Comparison of ENCODE assay signal across 20 cellular contexts in the genomic region with DNA sequence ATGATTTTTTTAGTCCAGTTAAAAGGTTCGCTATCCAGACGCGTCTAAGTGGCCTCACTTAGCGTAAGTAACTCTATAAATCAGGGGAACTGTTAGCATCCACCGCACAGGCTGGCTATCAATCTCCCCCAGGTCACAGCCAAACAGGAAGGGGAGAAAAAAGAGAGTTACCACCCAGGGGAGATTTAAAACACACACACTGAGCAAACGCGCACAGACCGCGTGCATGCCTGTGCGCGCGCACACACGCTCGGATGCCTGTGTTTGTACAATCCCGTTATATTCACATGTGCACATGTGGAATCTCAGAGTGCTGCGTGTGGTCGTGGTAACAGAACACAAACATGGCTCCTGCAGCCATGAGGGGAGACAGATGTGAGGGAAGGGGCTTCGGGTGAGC.
A peak's percentile ranks its signal among the peaks of the same experiment; 100 is the strongest.
DNase-seq lines count a peak whose midpoint lies in the region; ATAC-seq, FAIRE-seq and TF ChIP-seq lines count a peak whose summit lies in the region.
"Had no signal": no experiment of that assay in that cellular context is flagged by ENCODE, and none has a peak within 500 bp of the region (broad histone marks: within the 10 kb centered on the region; RNA-seq: fewer than 3 reads in every experiment).

No MANE protein-coding gene starts in this region.

- peaks cover 10 to 40% of the 10 kb centered on the region in 2 donors for H3K4me1 Mint-ChIP-seq in stimulated activated naive B cell treated with anti-CD40 and anti-IgM and Interleukin-4, amounts not matched to agents 10 μg/mL and 1 μg/mL and 100 μg/mL, for 72 hours
- H3K4me1 Mint-ChIP-seq: activated CD4-positive, alpha-beta T cell treated with anti-CD3 and anti-CD28 coated beads, Interleukin-2, amount 10 ng/mL, durations not matched to agents 24 days and 14 days; activated naive CD8-positive, alpha-beta T cell treated with anti-CD3 and anti-CD28 coated beads, Interleukin-2, amount 10 ng/mL, durations not matched to agents 7 days and 5 days had no signal

- H3K27ac ChIP-seq in kidney (ENCODE audit: low read depth in 2 of 2, low read length in 2 of 2) = peak overlapping the region; percentile 87 to 91
- H3K27ac ChIP-seq: spleen had no signal

- H3K27ac Mint-ChIP-seq in stimulated activated naive B cell treated with anti-CD40 and anti-IgM and Interleukin-4, amounts not matched to agents 10 μg/mL and 1 μg/mL and 100 μg/mL, for 72 hours = peak overlapping the region; percentile 15
- H3K27ac Mint-ChIP-seq: activated CD4-positive, alpha-beta T cell treated with anti-CD3 and anti-CD28 coated beads, Interleukin-2, amount 10 ng/mL, durations not matched to agents 24 days and 14 days; activated naive CD8-positive, alpha-beta T cell treated with anti-CD3 and anti-CD28 coated beads, Interleukin-2, amount 10 ng/mL, durations not matched to agents 7 days and 5 days; CD4-positive, alpha-beta T cell had no signal

- H3K27me3 Mint-ChIP-seq in stimulated activated naive B cell treated with anti-CD40 and anti-IgM and Interleukin-4, amounts not matched to agents 10 μg/mL and 1 μg/mL and 100 μg/mL, for 72 hours = no peaks in the 10 kb centered on the region
- H3K27me3 Mint-ChIP-seq: activated CD4-positive, alpha-beta T cell treated with anti-CD3 and anti-CD28 coated beads, Interleukin-2, amount 10 ng/mL, durations not matched to agents 24 days and 14 days; activated naive CD8-positive, alpha-beta T cell treated with anti-CD3 and anti-CD28 coated beads, Interleukin-2, amount 10 ng/mL, durations not matched to agents 7 days and 5 days; CD4-positive, alpha-beta T cell had no signal

- no peaks in the 10 kb centered on the region for H3K9me3 Mint-ChIP-seq in stimulated activated naive B cell treated with anti-CD40 and anti-IgM and Interleukin-4, amounts not matched to agents 10 μg/mL and 1 μg/mL and 100 μg/mL, for 72 hours
- H3K9me3 Mint-ChIP-seq: activated CD4-positive, alpha-beta T cell treated with anti-CD3 and anti-CD28 coated beads, Interleukin-2, amount 10 ng/mL, durations not matched to agents 24 days and 14 days; activated naive CD8-positive, alpha-beta T cell treated with anti-CD3 and anti-CD28 coated beads, Interleukin-2, amount 10 ng/mL, durations not matched to agents 7 days and 5 days; CD4-positive, alpha-beta T cell had no signal

- DNase-seq in NCI-H2081 (lab: John Stamatoyannopoulos, UW) = peak; percentile 17 to 27
- no peak for DNase-seq in NCI-H2081 treated with DMSO at 0.1 percent for 48 hours (lab: John Stamatoyannopoulos, UW)
- peak; percentile 69 for DNase-seq in NCI-H748 (lab: John Stamatoyannopoulos, UW; ENCODE audit: unreplicated experiment)
- DNase-seq in kidney = no peak
- no peak for DNase-seq in stimulated activated naive B cell treated with anti-CD40 and anti-IgM and Interleukin-4, amounts not matched to agents 10 μg/mL and 1 μg/mL and 100 μg/mL, for 72 hours
- no peak for DNase-seq in GM20000 (ENCODE audit: low spot score)
- DNase-seq: activated CD4-positive, alpha-beta T cell treated with anti-CD3 and anti-CD28 coated beads, Interleukin-2, amount 10 ng/mL, durations not matched to agents 24 days and 14 days; activated naive CD8-positive, alpha-beta T cell treated with anti-CD3 and anti-CD28 coated beads, Interleukin-2, amount 10 ng/mL, durations not matched to agents 7 days and 5 days; CD4-positive, alpha-beta T cell; foreskin melanocyte; NCI-H1694; NK-92 treated with Interleukin-12 subunit alpha and Interleukin-12 subunit beta, amount 100 ng/mL, for 24 hours; ovary; spleen; stimulated activated naive CD8-positive, alpha-beta T cell treated with anti-CD3 and anti-CD28 coated beads, Interleukin-15, Interleukin-2, amounts not matched to agents 100 U/mL and 50 U/mL, for 24 hours; T-helper 9 cell had no signal

- ATAC-seq in stimulated activated naive B cell treated with anti-CD40 and anti-IgM and Interleukin-4, amounts not matched to agents 10 μg/mL and 1 μg/mL and 100 μg/mL, for 72 hours (replicated peaks) = peak in 1 of 2 donors; percentile 49
- ATAC-seq in HG03159 (IDR thresholded peaks at IDR 0.05; ENCODE audit: unreplicated experiment) = no peak
- ATAC-seq in GM19397 (IDR thresholded peaks at IDR 0.05; ENCODE audit: unreplicated experiment) = no peak
- ATAC-seq: GM12878; stimulated activated naive CD8-positive, alpha-beta T cell treated with anti-CD3 and anti-CD28 coated beads, Interleukin-15, Interleukin-2, amounts not matched to agents 100 U/mL and 50 U/mL, for 24 hours had no signal

- peak overlapping the region; percentile 29 to 40 for H3K9ac ChIP-seq in kidney (ENCODE audit: low read length in 2 of 2)

- H3K36me3 Mint-ChIP-seq in stimulated activated naive B cell treated with anti-CD40 and anti-IgM and Interleukin-4, amounts not matched to agents 10 μg/mL and 1 μg/mL and 100 μg/mL, for 72 hours = peaks cover 0 to 3% of the 10 kb centered on the region in 2 donors
- H3K36me3 Mint-ChIP-seq: activated naive CD8-positive, alpha-beta T cell treated with anti-CD3 and anti-CD28 coated beads, Interleukin-2, amount 10 ng/mL, durations not matched to agents 7 days and 5 days had no signal

- H3K4me3 Mint-ChIP-seq in stimulated activated naive B cell treated with anti-CD40 and anti-IgM and Interleukin-4, amounts not matched to agents 10 μg/mL and 1 μg/mL and 100 μg/mL, for 72 hours = no peak overlapping the region
- H3K4me3 Mint-ChIP-seq: activated CD4-positive, alpha-beta T cell treated with anti-CD3 and anti-CD28 coated beads, Interleukin-2, amount 10 ng/mL, durations not matched to agents 24 days and 14 days; activated naive CD8-positive, alpha-beta T cell treated with anti-CD3 and anti-CD28 coated beads, Interleukin-2, amount 10 ng/mL, durations not matched to agents 7 days and 5 days; CD4-positive, alpha-beta T cell had no signal

- TF ChIP-seq CTCF in kidney (IDR thresholded peaks at IDR 0.05; ENCODE audit: borderline replicate concordance, extremely low read depth, insufficient read depth) (no peak), GM20000 (IDR thresholded peaks at IDR 0.05; ENCODE audit: extremely low read depth, missing control alignments) (no peak)

- no peaks in the 10 kb centered on the region for H3K9me3 ChIP-seq in kidney (ENCODE audit: control insufficient read depth in 1 of 2, low read length in 2 of 2)
- H3K9me3 ChIP-seq: ovary, spleen had no signal

- no peaks in the 10 kb centered on the region for H3K36me3 ChIP-seq in kidney (ENCODE audit: control insufficient read depth in 1 of 2, insufficient read depth in 2 of 2, low read length in 2 of 2)
- H3K36me3 ChIP-seq: ovary had no signal

- no peak for FAIRE-seq in kidney (lab: Jason Lieb, UNC)
- FAIRE-seq: A204.1, GM12878 had no signal

- H3K4me1 ChIP-seq in kidney (ENCODE audit: control insufficient read depth in 1 of 2, insufficient read depth in 1 of 2, low read depth in 1 of 2, low read length in 2 of 2) = peaks cover 50 to 63% of the 10 kb centered on the region in 2 donors

- intact Hi-C loops in kidney (cut with DNase I) = no loop called here

- H3K4me3 ChIP-seq in kidney (ENCODE audit: low read length in 2 of 2) = no peak overlapping the region
- H3K4me3 ChIP-seq: GM12878, ovary, spleen had no signal

Comparison
In these comparisons a context has a peak if more than half of its experiments do, and no peak if none do; other contexts are left out.
1. DNase-seq: peak in NCI-H2081 (2 of 2) and NCI-H748 (single experiment); none in NCI-H2081 treated with DMSO at 0.1 percent for 48 hours (single experiment), kidney (single experiment), stimulated activated naive B cell treated with anti-CD40 and anti-IgM and Interleukin-4, amounts not matched to agents 10 μg/mL and 1 μg/mL and 100 μg/mL, for 72 hours (single experiment) and GM20000 (single experiment).